In genomic region chr20:2527762-2528161, GRCh38 we compare ENCODE assay signal across 11 cellular contexts. TPM values are rescaled to one million over a fixed set of nuclear protein-coding genes. Genes with fewer than 3 reads are reported as not detected.
"Had no signal": no experiment of that assay in that cellular context is flagged by ENCODE, and none has a peak within 500 bp of the region (broad histone marks: within the 10 kb centered on the region; RNA-seq: fewer than 3 reads in every experiment).

No MANE protein-coding gene starts in this region.

- H3K4me1 ChIP-seq: HAP-1 had no signal

- H3K9me3 ChIP-seq: HAP-1 had no signal

- H3K4me3 ChIP-seq: GM23248, GM23338, HAP-1 had no signal

- H2AFZ ChIP-seq: GM23248, GM23338 had no signal

- H3K36me3 ChIP-seq: HAP-1 had no signal

- DNase-seq: GM23248, GOT3, H7, H9, HCEC 1CT, HFFc6 had no signal

- H3K27ac ChIP-seq: GM23248 had no signal

- ATAC-seq: GM23338, HCT116 had no signal

- H3K4me2 ChIP-seq: GM23338 had no signal

- H3K9me3 Mint-ChIP-seq: GM23338, H9, HFFc6 had no signal

- H3K4me3 Mint-ChIP-seq: GM23338, H9, HFFc6 had no signal

- H3K9ac ChIP-seq: GM23248 had no signal

- H3K27ac Mint-ChIP-seq: GM23338, H9, HFFc6 had no signal

RNA-seq across cellular contexts. Expression of gene TMC2, which starts 8.6 kb away (rescaled TPM):
- total RNA-seq: GM23248, GM23338, H1, H4, H7, H9, HFFc6 had no signal
- polyA plus RNA-seq: GM23248, GM23338, H1 had no signal
